Comparison of ENCODE assay signal across 8 cellular contexts in genomic region chr1:39205102-39205780, GRCh38. TPM values are rescaled to one million over a fixed set of nuclear protein-coding genes. Genes with fewer than 3 reads are reported as not detected.
DNase-seq lines count a peak whose midpoint lies in the region; ATAC-seq and TF ChIP-seq lines count a peak whose summit lies in the region.

No MANE protein-coding gene starts in this region.

- H3K36me3 ChIP-seq in IMR-90 (ENCODE audit: control insufficient read depth, insufficient read depth, low read length) (no peaks in the 10 kb centered on the region), duodenal mucosa (ENCODE audit: control insufficient read depth in 1 of 2, insufficient read depth in 2 of 2, low read length in 2 of 2) (no peaks in the 10 kb centered on the region), mesodermal cell (ENCODE audit: control insufficient read depth, insufficient read depth, low read length) (peaks cover 31% of the 10 kb centered on the region)

- peak overlapping the region; percentile 79 for H4K91ac ChIP-seq in IMR-90 (ENCODE audit: insufficient read depth, low read depth, low read length)

- peak overlapping the region; percentile 27 to 84 for H4K8ac ChIP-seq in IMR-90 (ENCODE audit: low read depth in 2 of 2, low read length in 2 of 2)

- peak overlapping the region; percentile 69 for H4K5ac ChIP-seq in IMR-90 (ENCODE audit: low read depth, low read length)

- peak; percentile 77 for DNase-seq in CD1c-positive myeloid dendritic cell (ENCODE audit: extremely low spot score)
- peak; percentile 76 for DNase-seq in IMR-90
- DNase-seq in activated CD4-positive, alpha-beta T cell treated with anti-CD3 and anti-CD28 coated beads, Interleukin-2, amount 50 U/mL, for 1 hour, result peak; percentile 55
- DNase-seq in stimulated activated CD8-positive, alpha-beta memory T cell treated with anti-CD3 and anti-CD28 coated beads, Interleukin-4, amount 100 ng/mL, for 48 hours, result peak; percentile 78
- DNase-seq in NCI-H82 treated with DMSO at 0.1 percent for 48 hours (lab: John Stamatoyannopoulos, UW; ENCODE audit: unreplicated experiment), result no peak

- H3K9ac ChIP-seq in IMR-90 (ENCODE audit: low read depth, low read length) (peak overlapping the region; percentile 95), duodenal mucosa (ENCODE audit: low read depth in 1 of 2, low read length in 2 of 2) (peak overlapping the region; percentile 5 to 58)

- peaks cover 3 to 48% of the 10 kb centered on the region in 2 experiments; a peak in 3 of 4 replicates for H3K79me1 ChIP-seq in IMR-90 (ENCODE audit: low read depth in 1 of 2, low read length in 2 of 2)

- WGBS in IMR-90 (ENCODE audit: extremely low coverage in 2 of 2, insufficient read length in 1 of 2), 2 experiments, result no CpG with 5 or more reads among the region's 4 CpGs
- 20% methylated on average over 1 of the region's 4 CpGs; no CpG with 5 or more reads in 1 of the 2 experiments for WGBS in mesodermal cell (ENCODE audit: insufficient coverage in 2 of 2), 2 experiments

- peak overlapping the region; percentile 82 for H3K4ac ChIP-seq in IMR-90 (ENCODE audit: low read depth, low read length)

- ATAC-seq in IMR-90 (ENCODE audit: low read depth), result peak; percentile 61
- no peak for ATAC-seq in HG03571 (IDR thresholded peaks at IDR 0.05; ENCODE audit: unreplicated experiment)

- H3K4me3 ChIP-seq in IMR-90 (ENCODE audit: insufficient read depth, low read depth, low read length) (peak overlapping the region; percentile 54), duodenal mucosa (ENCODE audit: low read depth in 1 of 2, low read length in 2 of 2) (peak overlapping the region; percentile 33 to 50), mesodermal cell (ENCODE audit: extremely low read depth, insufficient read depth, low read length, poor library complexity, severe bottlenecking) (peak overlapping the region; percentile 65)

- intact Hi-C loops in IMR-90 (cut with micrococcal nuclease), result no loop called here

- peak overlapping the region; percentile 87 for H2AK9ac ChIP-seq in IMR-90 (replicated peaks; ENCODE audit: low read depth, low read length, poor library complexity)

- POLR2A ChIA-PET in IMR-90 (lab: Charles Lee; ENCODE audit: unreplicated experiment), result interaction anchor here (0.9 to 1.4 kb wide), 3 partner anchors 9 to 47 kb away, joined by 3 to 5 read pairs (median 3); no protein-coding TSS in a partner anchor

- TF ChIP-seq POLR2A in IMR-90 (IDR thresholded peaks at IDR 0.05; ENCODE audit: low read depth, low read length), result no peak

- peak overlapping the region; percentile 89 for H3K18ac ChIP-seq in IMR-90 (ENCODE audit: low read depth, low read length)

- H2BK5ac ChIP-seq in IMR-90 (ENCODE audit: low read depth, low read length, poor library complexity, severe bottlenecking), result peak overlapping the region; percentile 87

- in situ Hi-C loops in IMR-90 (cut with MboI; ENCODE audit: low sequenced_read_pairs), result no loop called here

- H2AK5ac ChIP-seq in IMR-90 (ENCODE audit: low read depth, low read length), result peak overlapping the region; percentile 82

- CTCF ChIA-PET in IMR-90 (lab: Yijun Ruan, JAX), result interaction anchor here (0.6 to 1.8 kb wide), 16 partner anchors 8 to 333 kb away, joined by 3 to 7 read pairs (median 4); no protein-coding TSS in a partner anchor

- dilution Hi-C loops in IMR-90 (cut with HindIII; ENCODE audit: low sequenced_read_pairs, unreplicated experiment), result no loop called here

- H3K27me3 ChIP-seq in IMR-90 (ENCODE audit: control insufficient read depth, insufficient read depth, low read length), result no peaks in the 10 kb centered on the region
- no peaks in the 10 kb centered on the region for H3K27me3 ChIP-seq in duodenal mucosa (ENCODE audit: control insufficient read depth in 1 of 2, insufficient read depth in 2 of 2, low read length in 2 of 2)

- peak overlapping the region; percentile 11 for H2BK20ac ChIP-seq in IMR-90 (ENCODE audit: low read depth, low read length)

- H3K4me1 ChIP-seq in IMR-90 (ENCODE audit: control insufficient read depth, insufficient read depth, low read length) (peaks cover 2% of the 10 kb centered on the region), duodenal mucosa (ENCODE audit: control insufficient read depth in 1 of 2, insufficient read depth in 2 of 2, low read length in 2 of 2) (no peaks in the 10 kb centered on the region), mesodermal cell (ENCODE audit: control insufficient read depth, insufficient read depth, low read length, poor library complexity, severe bottlenecking) (peaks cover 20% of the 10 kb centered on the region)

- peak overlapping the region; percentile 86 for H3K14ac ChIP-seq in IMR-90 (replicated peaks; ENCODE audit: low read depth, low read length)

- H3K56ac ChIP-seq in IMR-90 (ENCODE audit: extremely low read depth, insufficient read depth, low read length), result peak overlapping the region; percentile 80

- peak overlapping the region; percentile 82 for H2BK120ac ChIP-seq in IMR-90 (ENCODE audit: low read depth, low read length)

- peak overlapping the region; percentile 99 for H3K4me2 ChIP-seq in IMR-90 (ENCODE audit: low read depth, low read length)

- H3K27ac ChIP-seq in IMR-90 (ENCODE audit: insufficient read depth, low read length) (peak overlapping the region; percentile 91), duodenal mucosa (ENCODE audit: low read depth, low read length) (peak overlapping the region; percentile 76), mesodermal cell (ENCODE audit: low read depth, low read length, severe bottlenecking) (peak overlapping the region; percentile 99)

- peak overlapping the region; percentile 77; the same call in 2 of the 3 replicates for H2BK15ac ChIP-seq in IMR-90 (ENCODE audit: low read depth, low read length)

- H4K20me1 ChIP-seq in IMR-90 (ENCODE audit: insufficient read depth, low read length), result peaks cover 28% of the 10 kb centered on the region

- peak overlapping the region; percentile 78 for H3K23ac ChIP-seq in IMR-90 (ENCODE audit: low read depth, low read length)

- H2AFZ ChIP-seq in IMR-90 (replicated peaks; ENCODE audit: low read length, poor library complexity), result peak overlapping the region; percentile 10

- peaks cover 4% of the 10 kb centered on the region; the same call in 1 of the 2 replicates for H3K9me1 ChIP-seq in IMR-90 (ENCODE audit: insufficient read depth, low read length)

- no peak for TF ChIP-seq CTCF in IMR-90 (conservative IDR thresholded peaks at IDR 0.05; ENCODE audit: low read depth, low read length)

- H3K9me3 ChIP-seq in IMR-90 (ENCODE audit: control insufficient read depth, insufficient read depth, low read length) (no peaks in the 10 kb centered on the region), duodenal mucosa (ENCODE audit: control insufficient read depth in 1 of 2, low read length in 2 of 2) (no peaks in the 10 kb centered on the region), mesodermal cell (ENCODE audit: control insufficient read depth, low read length) (no peaks in the 10 kb centered on the region)

- TSS peak; percentile 52 for BruUV-seq in IMR-90 (replicated peaks; lab: Mats Ljungman, UMichigan)

- TF ChIP-seq RAD21 in IMR-90 (IDR thresholded peaks at IDR 0.05; ENCODE audit: low read length), result no peak

TF ChIP-seq in IMR-90, 13 proteins besides CTCF, POLR2A, EP300 and RAD21:
- TF ChIP-seq NFE2L2 (IDR thresholded peaks at IDR 0.05; ENCODE audit: low read depth, low read length) (peak; percentile 51; the same call in 1 of the 2 replicates), CEBPB (IDR thresholded peaks at IDR 0.05; ENCODE audit: low read depth, low read length) (no peak), MXI1 (IDR thresholded peaks at IDR 0.05; ENCODE audit: borderline replicate concordance, low read depth, low read length) (no peak), FOS (IDR thresholded peaks at IDR 0.05; ENCODE audit: low read depth, low read length) (no peak), MAFK (IDR thresholded peaks at IDR 0.05; ENCODE audit: low read depth, low read length) (peak; percentile 54; the same call in 1 of the 2 replicates)

RNA-seq across cellular contexts. Expression of gene MACF1, which starts 0.7 kb away (rescaled TPM):
- 368 and 369 TPM in 2 replicates for total RNA-seq in IMR-90 (2012; rRNA removed)
- 56.3 and 67.6 TPM in 2 replicates for polyA plus RNA-seq in IMR-90 (2012; rRNA removed)
- polyA plus RNA-seq in IMR-90 (2012; cell fraction: cytosol; rRNA removed), result 24.9 and 28.6 TPM in 2 replicates
- polyA plus RNA-seq in IMR-90 (2012; cell fraction: nucleus; rRNA removed; ENCODE audit: low replicate concordance), result 141 and 243 TPM in 2 replicates
- polyA plus RNA-seq in mesodermal cell (2013, experiment 1 of 2), result 154 TPM
- 117 TPM for polyA plus RNA-seq in mesodermal cell (2013, experiment 2 of 2)
